In the genomic region with DNA sequence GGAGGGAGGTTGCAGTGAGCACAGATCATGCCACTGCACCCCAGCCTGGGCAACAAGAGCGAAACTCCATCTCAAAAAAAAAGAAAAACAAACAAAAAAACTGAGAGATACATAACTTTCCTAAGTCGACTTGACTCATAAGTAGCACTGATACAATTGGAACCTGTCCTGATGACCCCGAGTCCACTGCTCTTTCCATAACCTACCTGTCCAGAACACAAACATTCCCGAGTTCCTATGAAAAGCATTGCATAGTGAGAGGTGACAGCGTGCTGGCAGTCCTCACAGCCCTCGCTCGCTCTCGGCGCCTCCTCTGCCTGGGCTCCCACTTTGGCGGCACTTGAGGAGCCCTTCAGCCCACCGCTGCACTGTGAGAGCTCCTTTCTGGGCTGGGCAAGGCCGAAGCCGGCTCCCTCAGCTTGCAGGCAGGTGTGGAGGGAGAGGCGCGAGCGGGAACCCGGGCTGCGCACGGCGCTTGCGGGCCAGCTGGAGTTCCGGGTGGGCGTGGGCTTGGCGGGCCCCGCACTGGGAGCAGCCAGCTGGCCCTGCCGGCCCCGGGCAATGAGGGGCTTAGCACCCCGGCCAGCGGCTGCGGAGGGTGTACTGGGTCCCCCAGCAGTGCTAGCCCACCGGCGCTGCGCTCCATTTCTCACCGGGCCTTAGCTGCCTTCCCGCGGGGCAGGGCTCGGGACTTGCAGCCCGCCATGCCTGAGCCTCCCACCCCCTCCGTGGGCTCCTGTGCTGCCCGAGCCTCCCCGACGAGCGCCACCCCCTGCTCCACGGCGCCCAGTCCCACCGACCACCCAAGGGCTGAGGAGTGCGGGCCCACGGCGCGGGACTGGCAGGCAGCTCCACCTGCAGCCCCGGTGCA, we compare ENCODE assay signal across 12 cellular contexts. TPM values are rescaled to one million over a fixed set of nuclear protein-coding genes. Genes with fewer than 3 reads are reported as not detected.
DNase-seq lines count a peak whose midpoint lies in the region; ATAC-seq, FAIRE-seq and TF ChIP-seq lines count a peak whose summit lies in the region.
"Not testable (repeated sequence)": the region's sequence is repeated elsewhere in the genome, so short reads cannot be mapped to it uniquely, and the experiment has no call there.
"Had no signal": no experiment of that assay in that cellular context is flagged by ENCODE, and none has a peak within 500 bp of the region (broad histone marks: within the 10 kb centered on the region; RNA-seq: fewer than 3 reads in every experiment).

No MANE protein-coding gene starts in this region.

- not testable (repeated sequence) for H3K18ac ChIP-seq in neuronal stem cell (ENCODE audit: low read length)

- H4K91ac ChIP-seq in neuronal stem cell (ENCODE audit: low read depth, low read length, poor library complexity), result not testable (repeated sequence)

- peak overlapping the region; percentile 31; the same call in 1 of the 2 replicates for H3K9ac ChIP-seq in ES-I3 (ENCODE audit: low read depth, low read length)
- not testable (repeated sequence) for H3K9ac ChIP-seq in HUES6 (ENCODE audit: low read length); endodermal cell (ENCODE audit: extremely low read depth, low read length, poor library complexity, severe bottlenecking); HepG2 (ENCODE audit: insufficient read depth, low read depth, low read length); neuronal stem cell (ENCODE audit: low read depth, low read length, poor library complexity)

- H3K4me2 ChIP-seq in HepG2 (ENCODE audit: low read depth, low read length), result not testable (repeated sequence)
- peak overlapping the region; percentile 24 for H3K4me2 ChIP-seq in neuronal stem cell (ENCODE audit: insufficient read depth, low read length, poor library complexity, severe bottlenecking)

- POLR2A ChIA-PET in HepG2 (lab: Yijun Ruan, JAX), result interaction anchor here (1.5 kb wide), 1 partner anchor 148 kb away, joined by 3 read pairs; no protein-coding TSS in a partner anchor

- not testable (repeated sequence) for H3K27ac Mint-ChIP-seq in endodermal cell, type B pancreatic cell

- H2AK5ac ChIP-seq in neuronal stem cell (ENCODE audit: low read depth, low read length), result not testable (repeated sequence)

- H3K4me3 Mint-ChIP-seq in endodermal cell (peak overlapping the region; percentile 41), type B pancreatic cell (peak overlapping the region; percentile 36)

- not testable (repeated sequence) for H3K27ac ChIP-seq in HUES6 (ENCODE audit: low read depth, low read length); endodermal cell (ENCODE audit: low read depth, low read length); HepG2 (ENCODE audit: extremely low read length, insufficient read depth, low read length); neuronal stem cell (replicated peaks; ENCODE audit: low read length)

- not testable (repeated sequence) for H3K36me3 ChIP-seq in ES-I3 (ENCODE audit: insufficient read depth, low read length); HUES6 (ENCODE audit: control insufficient read depth, insufficient read depth, low read length); endodermal cell (ENCODE audit: control insufficient read depth, insufficient read depth, low read length); HepG2 (replicated peaks in 1 of 2; ENCODE audit: control insufficient read depth in 1 of 2, insufficient read depth in 2 of 2, low read length in 2 of 2); neuronal stem cell (replicated peaks in 1 of 2; ENCODE audit: control insufficient read depth in 2 of 2, insufficient read depth in 2 of 2, low read length in 2 of 2)

- H3K27me3 Mint-ChIP-seq in endodermal cell (ENCODE audit: insufficient read depth), result peaks cover 36% of the 10 kb centered on the region
- H3K27me3 Mint-ChIP-seq in type B pancreatic cell, result not testable (repeated sequence)

- intact Hi-C loops in HepG2 (cut with micrococcal nuclease; ENCODE audit: unreplicated experiment), result loop anchor here (10.0 kb wide), 1 partner anchor 402 kb away; no protein-coding TSS in a partner anchor

- H3K4me1 ChIP-seq in ES-I3 (ENCODE audit: insufficient read depth, low read length); HUES6 (ENCODE audit: control insufficient read depth, insufficient read depth, low read length); endodermal cell (ENCODE audit: control insufficient read depth, insufficient read depth, low read length); neuronal stem cell (ENCODE audit: control insufficient read depth in 2 of 2, insufficient read depth in 1 of 2, low read depth in 1 of 2, low read length in 2 of 2): not testable (repeated sequence)
- peaks cover 23% of the 10 kb centered on the region for H3K4me1 ChIP-seq in HepG2 (ENCODE audit: insufficient read depth, low read length)

- not testable (repeated sequence) for H2BK5ac ChIP-seq in neuronal stem cell (ENCODE audit: low read length)

- not testable (repeated sequence) for H3K4me1 Mint-ChIP-seq in endodermal cell; type B pancreatic cell (ENCODE audit: unreplicated experiment)

- not testable (repeated sequence) for H3K14ac ChIP-seq in neuronal stem cell (ENCODE audit: low read length)

- not testable (repeated sequence) for H2BK15ac ChIP-seq in neuronal stem cell (ENCODE audit: low read length)

- H2AFZ ChIP-seq in HepG2 (ENCODE audit: low read length); neuronal stem cell (ENCODE audit: low read length): not testable (repeated sequence)

- BruUV-seq in HepG2 (replicated peaks; lab: Mats Ljungman, UMichigan), result not testable (repeated sequence)

- peak overlapping the region; percentile 28; the same call in 1 of the 2 replicates for H3K4me3 ChIP-seq in HUES6 (ENCODE audit: low read depth, low read length)
- H3K4me3 ChIP-seq in endodermal cell (ENCODE audit: low read length); HepG2 (replicated peaks in 1 of 3; ENCODE audit: insufficient read depth in 1 of 3, low read depth in 2 of 3, low read length in 3 of 3); neuronal stem cell (ENCODE audit: low read length in 2 of 2): not testable (repeated sequence)

- H2BK120ac ChIP-seq in neuronal stem cell (ENCODE audit: low read depth, low read length), result not testable (repeated sequence)

- TF ChIP-seq RAD21 in HepG2 (CRISPR knock-in tag; IDR thresholded peaks at IDR 0.05), result not testable (repeated sequence)

- H3K79me2 ChIP-seq in HepG2 (ENCODE audit: insufficient read depth, low read length), result not testable (repeated sequence)

- H3K27me3 ChIP-seq in HUES6 (ENCODE audit: control insufficient read depth, insufficient read depth, low read length); endodermal cell (ENCODE audit: control insufficient read depth, insufficient read depth, low read length, poor library complexity, severe bottlenecking); neuronal stem cell (ENCODE audit: control insufficient read depth in 3 of 3, insufficient read depth in 3 of 3, low read depth in 1 of 3, low read length in 3 of 3): not testable (repeated sequence)
- peaks cover 2 to 16% of the 10 kb centered on the region in 2 experiments; a peak in 1 of 5 replicates for H3K27me3 ChIP-seq in HepG2 (ENCODE audit: control insufficient read depth in 1 of 2, insufficient read depth in 2 of 2, low read length in 2 of 2)

- H3K4ac ChIP-seq in neuronal stem cell (ENCODE audit: low read length), result not testable (repeated sequence)

- H3K36me3 Mint-ChIP-seq in endodermal cell (ENCODE audit: low read depth); type B pancreatic cell: not testable (repeated sequence)

- H3K23ac ChIP-seq in neuronal stem cell (ENCODE audit: low read depth, low read length, poor library complexity), result not testable (repeated sequence)

- H3K79me1 ChIP-seq in neuronal stem cell (ENCODE audit: low read depth, low read length), result not testable (repeated sequence)

- not testable (repeated sequence) for FAIRE-seq in HepG2 (lab: Jason Lieb, UNC)

- 93 to 94% methylated on average over 10 to 51 of the region's 51 CpGs for WGBS in endodermal cell (ENCODE audit: insufficient coverage in 1 of 2, insufficient read length in 1 of 2), 2 experiments
- WGBS in HepG2 (ENCODE audit: low lambda C conversion rate), result 73% methylated on average over 42 of the region's 51 CpGs
- no CpG with 5 or more reads among the region's 51 CpGs for WGBS in neuronal stem cell (ENCODE audit: extremely low coverage in 2 of 2, insufficient read length in 2 of 2, insufficient replicate concordance in 1 of 2), 2 donors

- not testable (repeated sequence) for H2BK12ac ChIP-seq in neuronal stem cell (ENCODE audit: low read length)

- in situ Hi-C loops in HepG2 (cut with HindIII; ENCODE audit: extremely low pct_ligation_motif_present, low pct_unique_long_range_greater_than_20kb), result loop anchor here (25.0 kb wide), 1 partner anchor 1185 kb away; no protein-coding TSS in a partner anchor

- ATAC-seq in HepG2, result peak; percentile 52

- TF ChIP-seq POLR2A in HepG2 (IDR thresholded peaks at IDR 0.05; ENCODE audit: insufficient read depth in 1 of 2, low read depth in 2 of 2, low read length in 2 of 2), result not testable (repeated sequence)

- not testable (repeated sequence) for H4K20me1 ChIP-seq in HepG2 (ENCODE audit: insufficient read depth, low read length)

- TF ChIP-seq EP300 in HepG2 (IDR thresholded peaks at IDR 0.05; ENCODE audit: low read depth in 2 of 2, low read length in 2 of 2); HepG2 (CRISPR knock-in tag; IDR thresholded peaks at IDR 0.05; ENCODE audit: borderline replicate concordance): not testable (repeated sequence)

- H3K9me3 Mint-ChIP-seq in endodermal cell, type B pancreatic cell: not testable (repeated sequence)

- DNase-seq in COLO668 (lab: John Stamatoyannopoulos, UW; ENCODE audit: unreplicated experiment), result peak; percentile 29
- DNase-seq in NCI-H2227 treated with DMSO at 0.1 percent for 48 hours (lab: John Stamatoyannopoulos, UW), result peak; percentile 2
- peak; percentile 61 for DNase-seq in endodermal cell
- peak; percentile 46 for DNase-seq in HepG2 (ENCODE audit: low spot score)
- not testable (repeated sequence) for DNase-seq in neuronal stem cell (ENCODE audit: low spot score); type B pancreatic cell (ENCODE audit: extremely low spot score, unreplicated experiment)

- not testable (repeated sequence) for H3K9me3 ChIP-seq in ES-I3 (ENCODE audit: control insufficient read depth, insufficient read depth, low read length); HUES6 (ENCODE audit: control insufficient read depth, insufficient read depth, low read depth, low read length); endodermal cell (ENCODE audit: control insufficient read depth, low read length); HepG2 (ENCODE audit: low read length); neuronal stem cell (replicated peaks in 1 of 2; ENCODE audit: control insufficient read depth in 2 of 2, insufficient read depth in 1 of 2, low read depth in 1 of 2, low read length in 2 of 2)

- CTCF ChIA-PET in HepG2 (lab: Yijun Ruan, JAX; ENCODE audit: low intra/inter-chr PET ratio, low total read pairs), result not testable (repeated sequence)

- TF ChIP-seq CTCF in endodermal cell (conservative IDR thresholded peaks at IDR 0.05); HepG2 (CRISPR knock-in tag; IDR thresholded peaks at IDR 0.05); type B pancreatic cell (conservative IDR thresholded peaks at IDR 0.05): not testable (repeated sequence)

- H4K8ac ChIP-seq in neuronal stem cell (ENCODE audit: low read depth, low read length), result not testable (repeated sequence)

RNA-seq across cellular contexts. Expression of gene DNAH3, which starts 1.7 kb away (rescaled TPM):
- total RNA-seq in endodermal cell (under 1 TPM; 0.40 to 0.82 TPM), HepG2 (2016; rRNA removed; fragmentation: Illumina TruSeq; extraction: Trizol) (0.07 and 0.34 TPM in 2 replicates), type B pancreatic cell (ENCODE audit: low replicate concordance) (0.24 TPM in 1 of 2 replicates, not detected in the other)
- 0.11 TPM for polyA plus RNA-seq in endodermal cell (2013, experiment 1 of 2)
- 0.29 TPM for polyA plus RNA-seq in endodermal cell (2013, experiment 2 of 2)
- not detected in 2 replicates for total RNA-seq in HepG2 (2016; cell fraction: cytosol; rRNA removed; fragmentation: Illumina TruSeq; extraction: Trizol; ENCODE audit: low read depth)
- 0.04 and 0.10 TPM in 2 replicates for total RNA-seq in HepG2 (2016; cell fraction: insoluble cytoplasmic fraction; rRNA removed; fragmentation: Illumina TruSeq; extraction: Trizol)
- total RNA-seq in HepG2 (2016; cell fraction: membrane; rRNA removed; fragmentation: Illumina TruSeq; extraction: Trizol), result 0.22 and 0.41 TPM in 2 replicates
- total RNA-seq in HepG2 (2016; cell fraction: nucleus; rRNA removed; fragmentation: Illumina TruSeq; extraction: Trizol), result 0.16 and 0.22 TPM in 2 replicates
- 0.08 TPM in 2 replicates for polyA plus RNA-seq in HepG2 (2011; rRNA removed)
- 0.03 and 0.16 TPM in 2 replicates for polyA plus RNA-seq in HepG2 (2011; cell fraction: cytosol; rRNA removed)
- polyA plus RNA-seq in HepG2 (2011; cell fraction: nucleus; rRNA removed), result 0.19 and 0.23 TPM in 2 replicates
- 0.28 and 0.55 TPM in 2 replicates for polyA plus RNA-seq in HepG2 (2012)
- 0.12 TPM in 2 replicates for polyA plus RNA-seq in HepG2 (2016; cell fraction: cytosol; fragmentation: Illumina TruSeq; extraction: Trizol; ENCODE audit: low read depth)
- polyA plus RNA-seq in HepG2 (2016; cell fraction: insoluble cytoplasmic fraction; fragmentation: Illumina TruSeq; extraction: Trizol; ENCODE audit: low read depth), result 0.04 and 0.12 TPM in 2 replicates
- polyA plus RNA-seq in HepG2 (2016; cell fraction: membrane; fragmentation: Illumina TruSeq; extraction: Trizol; ENCODE audit: low read depth), result 0.31 TPM in 1 of 2 replicates, not detected in the other
- 0.23 TPM in 1 of 2 replicates, not detected in the other for polyA plus RNA-seq in HepG2 (2016; cell fraction: nucleus; fragmentation: Illumina TruSeq; extraction: Trizol; ENCODE audit: insufficient read depth, low read depth)
- 0.10 and 0.21 TPM in 2 replicates for polyA minus RNA-seq in HepG2 (2011; rRNA and poly(A)+ RNA removed; ENCODE audit: low replicate concordance)
- polyA minus RNA-seq in HepG2 (2011; cell fraction: cytosol; rRNA and poly(A)+ RNA removed), result not detected in 2 replicates
- polyA minus RNA-seq in HepG2 (2011; cell fraction: nucleus; rRNA and poly(A)+ RNA removed), result under 0.01 TPM in 1 of 2 replicates, not detected in the other
- 0.22 TPM for polyA plus RNA-seq in neuronal stem cell (2013, experiment 1 of 2)
- polyA plus RNA-seq in neuronal stem cell (2013, experiment 2 of 2), result 0.18 TPM
- total RNA-seq: CD4-positive, alpha-beta T cell; GM23248 had no signal
- polyA plus RNA-seq: BJ, GM23248 had no signal

RNA-seq across cellular contexts. Expression of gene LDAF1, which starts 6.1 kb away (rescaled TPM):
- total RNA-seq in endodermal cell, result 10 to 100 TPM; 16.5 to 28.8 TPM
- polyA plus RNA-seq in endodermal cell (2013, experiment 1 of 2), result 32.2 TPM
- polyA plus RNA-seq in endodermal cell (2013, experiment 2 of 2), result 26.5 TPM
- total RNA-seq in HepG2 (2016; rRNA removed; fragmentation: Illumina TruSeq; extraction: Trizol), result 6.3 and 8.3 TPM in 2 replicates
- total RNA-seq in HepG2 (2016; cell fraction: cytosol; rRNA removed; fragmentation: Illumina TruSeq; extraction: Trizol; ENCODE audit: low read depth), result 5.1 and 6.2 TPM in 2 replicates
- total RNA-seq in HepG2 (2016; cell fraction: insoluble cytoplasmic fraction; rRNA removed; fragmentation: Illumina TruSeq; extraction: Trizol), result 6.8 and 8.4 TPM in 2 replicates
- total RNA-seq in HepG2 (2016; cell fraction: membrane; rRNA removed; fragmentation: Illumina TruSeq; extraction: Trizol), result 13.3 and 13.4 TPM in 2 replicates
- 6.2 and 6.7 TPM in 2 replicates for total RNA-seq in HepG2 (2016; cell fraction: nucleus; rRNA removed; fragmentation: Illumina TruSeq; extraction: Trizol)
- polyA plus RNA-seq in HepG2 (2011; rRNA removed), result 7.5 and 8.8 TPM in 2 replicates
- 9.4 and 12.9 TPM in 2 replicates for polyA plus RNA-seq in HepG2 (2011; cell fraction: cytosol; rRNA removed)
- 3.2 and 3.7 TPM in 2 replicates for polyA plus RNA-seq in HepG2 (2011; cell fraction: nucleus; rRNA removed)
- polyA plus RNA-seq in HepG2 (2012), result 5.9 and 7.9 TPM in 2 replicates
- 4.6 and 5.6 TPM in 2 replicates for polyA plus RNA-seq in HepG2 (2016; cell fraction: cytosol; fragmentation: Illumina TruSeq; extraction: Trizol; ENCODE audit: low read depth)
- 6.6 and 7.2 TPM in 2 replicates for polyA plus RNA-seq in HepG2 (2016; cell fraction: insoluble cytoplasmic fraction; fragmentation: Illumina TruSeq; extraction: Trizol; ENCODE audit: low read depth)
- 8.1 and 9.5 TPM in 2 replicates for polyA plus RNA-seq in HepG2 (2016; cell fraction: membrane; fragmentation: Illumina TruSeq; extraction: Trizol; ENCODE audit: low read depth)
- polyA plus RNA-seq in HepG2 (2016; cell fraction: nucleus; fragmentation: Illumina TruSeq; extraction: Trizol; ENCODE audit: insufficient read depth, low read depth), result 7.7 and 8.6 TPM in 2 replicates
- polyA minus RNA-seq in HepG2 (2011; rRNA and poly(A)+ RNA removed; ENCODE audit: low replicate concordance), result 14.0 and 19.1 TPM in 2 replicates
- 5.4 and 6.3 TPM in 2 replicates for polyA minus RNA-seq in HepG2 (2011; cell fraction: cytosol; rRNA and poly(A)+ RNA removed)
- polyA minus RNA-seq in HepG2 (2011; cell fraction: nucleus; rRNA and poly(A)+ RNA removed), result 2.6 and 3.9 TPM in 2 replicates
- 30.8 TPM for polyA plus RNA-seq in neuronal stem cell (2013, experiment 1 of 2)
- polyA plus RNA-seq in neuronal stem cell (2013, experiment 2 of 2), result 33.3 TPM
- 22.8 and 37.4 TPM in 2 replicates for total RNA-seq in type B pancreatic cell (ENCODE audit: low replicate concordance)

RNA-seq across cellular contexts. Expression of gene ZP2, which starts 59.0 kb away (rescaled TPM):
- not detected for total RNA-seq in endodermal cell
- polyA plus RNA-seq in endodermal cell (2013, experiment 1 of 2), result not detected
- polyA plus RNA-seq in endodermal cell (2013, experiment 2 of 2), result not detected
- total RNA-seq in HepG2 (2016; rRNA removed; fragmentation: Illumina TruSeq; extraction: Trizol), result not detected in 2 replicates
- not detected in 2 replicates for total RNA-seq in HepG2 (2016; cell fraction: cytosol; rRNA removed; fragmentation: Illumina TruSeq; extraction: Trizol; ENCODE audit: low read depth)
- not detected in 2 replicates for total RNA-seq in HepG2 (2016; cell fraction: insoluble cytoplasmic fraction; rRNA removed; fragmentation: Illumina TruSeq; extraction: Trizol)
- total RNA-seq in HepG2 (2016; cell fraction: membrane; rRNA removed; fragmentation: Illumina TruSeq; extraction: Trizol), result not detected in 2 replicates
- not detected in 2 replicates for total RNA-seq in HepG2 (2016; cell fraction: nucleus; rRNA removed; fragmentation: Illumina TruSeq; extraction: Trizol)
- polyA plus RNA-seq in HepG2 (2011; rRNA removed), result not detected in 2 replicates
- not detected in 2 replicates for polyA plus RNA-seq in HepG2 (2011; cell fraction: cytosol; rRNA removed)
- polyA plus RNA-seq in HepG2 (2011; cell fraction: nucleus; rRNA removed), result not detected in 2 replicates
- not detected in 2 replicates for polyA plus RNA-seq in HepG2 (2012)
- polyA plus RNA-seq in HepG2 (2016; cell fraction: cytosol; fragmentation: Illumina TruSeq; extraction: Trizol; ENCODE audit: low read depth), result not detected in 2 replicates
- not detected in 2 replicates for polyA plus RNA-seq in HepG2 (2016; cell fraction: insoluble cytoplasmic fraction; fragmentation: Illumina TruSeq; extraction: Trizol; ENCODE audit: low read depth)
- not detected in 2 replicates for polyA plus RNA-seq in HepG2 (2016; cell fraction: membrane; fragmentation: Illumina TruSeq; extraction: Trizol; ENCODE audit: low read depth)
- polyA plus RNA-seq in HepG2 (2016; cell fraction: nucleus; fragmentation: Illumina TruSeq; extraction: Trizol; ENCODE audit: insufficient read depth, low read depth), result not detected in 2 replicates
- not detected in 2 replicates for polyA minus RNA-seq in HepG2 (2011; rRNA and poly(A)+ RNA removed; ENCODE audit: low replicate concordance)
- polyA minus RNA-seq in HepG2 (2011; cell fraction: cytosol; rRNA and poly(A)+ RNA removed), result not detected in 2 replicates
- polyA minus RNA-seq in HepG2 (2011; cell fraction: nucleus; rRNA and poly(A)+ RNA removed), result not detected in 2 replicates
- polyA plus RNA-seq in neuronal stem cell (2013, experiment 1 of 2), result not detected
- polyA plus RNA-seq in neuronal stem cell (2013, experiment 2 of 2), result not detected
- not detected in 2 replicates for total RNA-seq in type B pancreatic cell (ENCODE audit: low replicate concordance)
- total RNA-seq: CD4-positive, alpha-beta T cell; GM23248 had no signal
- polyA plus RNA-seq: A549, BJ, GM23248 had no signal
